17 cellular contexts compared by ENCODE assay signal in genomic region chrX:38105216-38105725, GRCh38.
DNase-seq lines count a peak whose midpoint lies in the region; ATAC-seq, FAIRE-seq and TF ChIP-seq lines count a peak whose summit lies in the region.
"Had no signal": no experiment of that assay in that cellular context is flagged by ENCODE, and none has a peak within 500 bp of the region (broad histone marks: within the 10 kb centered on the region; RNA-seq: fewer than 3 reads in every experiment).

No MANE protein-coding gene starts in this region.

- DNase-seq in T-helper 17 cell (no peak), ureter (ENCODE audit: low spot score) (no peak), nephron progenitor cell (no peak)
- DNase-seq: ACHN; BE2C; CD4-positive, alpha-beta T cell; DMS153; DMS79; GDM1; GOT3; H7 had no signal

- peak; percentile 30 for FAIRE-seq in islet of Langerhans (lab: Jason Lieb, UNC)
- FAIRE-seq: A204.1 had no signal

- no peak overlapping the region for H2AFZ ChIP-seq in KMS-11 (ENCODE audit: low read depth)

- no peaks in the 10 kb centered on the region for H3K27me3 Mint-ChIP-seq in T-helper 17 cell
- H3K27me3 Mint-ChIP-seq in nephron progenitor cell (ENCODE audit: low read depth, poor library complexity), result peaks cover 2% of the 10 kb centered on the region
- H3K27me3 Mint-ChIP-seq: CD4-positive, alpha-beta T cell had no signal

- no peaks in the 10 kb centered on the region for H4K20me1 ChIP-seq in KMS-11 (ENCODE audit: insufficient read depth)

- H3K9me3 ChIP-seq in T-helper 17 cell (ENCODE audit: control insufficient read depth, low read length, poor library complexity, severe bottlenecking), result no peaks in the 10 kb centered on the region
- H3K9me3 ChIP-seq: BE2C had no signal

- H3K79me2 ChIP-seq in KMS-11 (ENCODE audit: insufficient read depth, low read depth), result no peaks in the 10 kb centered on the region

- no peak overlapping the region for H3K9ac ChIP-seq in KMS-11

- H3K9me3 Mint-ChIP-seq in nephron progenitor cell, result peaks cover 35% of the 10 kb centered on the region
- H3K9me3 Mint-ChIP-seq: CD4-positive, alpha-beta T cell had no signal

- peaks cover 53% of the 10 kb centered on the region for H3K4me1 ChIP-seq in KMS-11 (ENCODE audit: low read depth, poor library complexity, severe bottlenecking)
- H3K4me1 ChIP-seq: BE2C had no signal

- H3K4me2 ChIP-seq in KMS-11, result peak overlapping the region; percentile 55

- no peaks in the 10 kb centered on the region for H3K36me3 ChIP-seq in KMS-11 (ENCODE audit: insufficient read depth)
- H3K36me3 ChIP-seq: BE2C had no signal

- peak overlapping the region; percentile 74; the same call in 1 of the 2 replicates for H3K27ac ChIP-seq in KMS-11
- H3K27ac ChIP-seq: C4-2B had no signal

- peak overlapping the region; percentile 60 for H3K4me3 Mint-ChIP-seq in T-helper 17 cell
- no peak overlapping the region for H3K4me3 Mint-ChIP-seq in nephron progenitor cell
- H3K4me3 Mint-ChIP-seq: CD4-positive, alpha-beta T cell had no signal

- H3K36me3 Mint-ChIP-seq in T-helper 17 cell (ENCODE audit: low read depth), result no peaks in the 10 kb centered on the region
- H3K36me3 Mint-ChIP-seq in nephron progenitor cell (ENCODE audit: low read depth), result peaks cover 5% of the 10 kb centered on the region

- H3K4me3 ChIP-seq in KMS-11 (IDR thresholded peaks at IDR 0.05; ENCODE audit: insufficient read depth, low read depth, low read length), result no peak overlapping the region

- TF ChIP-seq CTCF in KMS-11 (conservative IDR thresholded peaks at IDR 0.05; ENCODE audit: low read depth, low read length), result no peak
- no peak for TF ChIP-seq CTCF in nephron progenitor cell (IDR thresholded peaks at IDR 0.05)

- no peak overlapping the region for H3K27ac Mint-ChIP-seq in T-helper 17 cell
- H3K27ac Mint-ChIP-seq in nephron progenitor cell, result no peak overlapping the region
- H3K27ac Mint-ChIP-seq: CD4-positive, alpha-beta T cell had no signal

- H3K4me1 Mint-ChIP-seq in T-helper 17 cell (peaks cover 10% of the 10 kb centered on the region), nephron progenitor cell (no peaks in the 10 kb centered on the region)

- ATAC-seq in T-helper 17 cell (no peak), HG03520 (IDR thresholded peaks at IDR 0.05; ENCODE audit: unreplicated experiment) (no peak)
- ATAC-seq: HCT116 had no signal

- H3K27me3 ChIP-seq in KMS-11 (ENCODE audit: insufficient read depth, low read depth), result no peaks in the 10 kb centered on the region
- H3K27me3 ChIP-seq: BE2C had no signal
